ENCODE assay signal across 10 cellular contexts in genomic region chr17:63516910-63517824, GRCh38.
DNase-seq lines count a peak whose midpoint lies in the region; ATAC-seq and TF ChIP-seq lines count a peak whose summit lies in the region.
"Had no signal": no experiment of that assay in that cellular context is flagged by ENCODE, and none has a peak within 500 bp of the region (broad histone marks: within the 10 kb centered on the region; RNA-seq: fewer than 3 reads in every experiment).

No MANE protein-coding gene starts in this region.

- peak overlapping the region; percentile 100 for H3K27ac ChIP-seq in VCaP
- H3K27ac ChIP-seq: colonic mucosa had no signal

- no peak for TF ChIP-seq CTCF in VCaP (conservative IDR thresholded peaks at IDR 0.05)

- DNase-seq in AG08396 (ENCODE audit: low spot score), result peak; percentile 67
- peak; percentile 21 for DNase-seq in GM04504 (ENCODE audit: low read depth)
- peak; percentile 98 for DNase-seq in islet precursor cell
- DNase-seq in HAP-1 (ENCODE audit: low spot score in 2 of 2), result no peak
- no peak for DNase-seq in activated gamma-delta T cell (lab: John Stamatoyannopoulos, UW)
- DNase-seq in NCI-H187 treated with DMSO at 0.1 percent for 48 hours (lab: John Stamatoyannopoulos, UW), result no peak
- DNase-seq: colonic mucosa had no signal

- no peaks in the 10 kb centered on the region; the same call in 1 of the 2 replicates for H3K9me3 ChIP-seq in HAP-1
- H3K9me3 ChIP-seq: colonic mucosa had no signal

- no peak for ATAC-seq in HG02763 (IDR thresholded peaks at IDR 0.05; ENCODE audit: unreplicated experiment)
- ATAC-seq: naive thymus-derived CD4-positive, alpha-beta T cell had no signal

- H3K36me3 ChIP-seq in HAP-1 (replicated peaks), result no peaks in the 10 kb centered on the region
- H3K36me3 ChIP-seq: colonic mucosa had no signal

- in situ Hi-C loops in HAP-1 (cut with MboI; ENCODE audit: low sequenced_read_pairs), result no loop called here

- H3K4me1 ChIP-seq in HAP-1, result no peaks in the 10 kb centered on the region
- H3K4me1 ChIP-seq: colonic mucosa had no signal

- H3K27me3 ChIP-seq in HAP-1 (ENCODE audit: low read depth), result peaks cover 9% of the 10 kb centered on the region; the same call in 1 of the 2 replicates
- H3K27me3 ChIP-seq: colonic mucosa had no signal

- no peak overlapping the region for H3K4me3 ChIP-seq in HAP-1
- H3K4me3 ChIP-seq: colonic mucosa had no signal

Comparison
In these comparisons a context has a peak if more than half of its experiments do, and no peak if none do; other contexts are left out.
1. DNase-seq: peak in AG08396 (single experiment), GM04504 (single experiment) and islet precursor cell (single experiment); none in HAP-1 (0 of 2), activated gamma-delta T cell (single experiment) and NCI-H187 treated with DMSO at 0.1 percent for 48 hours (single experiment).